ENCODE assay signal across 27 cellular contexts in genomic region chr13:92054389-92054788, GRCh38.
"Had no signal": no experiment of that assay in that cellular context is flagged by ENCODE, and none has a peak within 500 bp of the region (broad histone marks: within the 10 kb centered on the region; RNA-seq: fewer than 3 reads in every experiment).

No MANE protein-coding gene starts in this region.

- DNase-seq: activated CD4-positive, alpha-beta T cell treated with anti-CD3 and anti-CD28 coated beads for 36 hours; activated CD4-positive, alpha-beta T cell treated with anti-CD3 and anti-CD28 coated beads, Interleukin-2, amount 10 ng/mL, durations not matched to agents 7 days and 5 days; activated CD4-positive, alpha-beta T cell treated with anti-CD3 and anti-CD28 coated beads, Interleukin-2, amount 50 U/mL, for 48 hours; activated CD8-positive, alpha-beta T cell treated with anti-CD3 and anti-CD28 coated beads, Interleukin-2, amount 10 ng/mL, durations not matched to agents 7 days and 5 days; activated gamma-delta T cell; activated naive CD4-positive, alpha-beta T cell treated with Interleukin-2 at 50 U/mL for 16 hours; activated naive CD8-positive, alpha-beta T cell treated with anti-CD3 and anti-CD28 coated beads, Interleukin-2, amount 10 ng/mL, durations not matched to agents 7 days and 5 days; activated T-cell treated with anti-CD3 and anti-CD28 coated beads, Interleukin-2, amount 50 U/mL, for 24 hours; amygdala; caudate nucleus; MM.1S; MV-4-11; NCI-H1092; NCI-H1436 treated with DMSO at 0.1 percent for 48 hours; NCI-H1694 treated with DMSO at 0.1 percent for 48 hours; NCI-H2029; NCI-H345; NCI-H524 treated with DMSO at 0.1 percent for 48 hours; SHP77; SK-N-SH had no signal

- H3K36me3 ChIP-seq: ascending aorta, SJSA1 had no signal

- H3K9me2 ChIP-seq: SK-N-SH had no signal

- H3K4me1 ChIP-seq: ascending aorta, SJSA1 had no signal

- H3K4me2 ChIP-seq: SK-N-SH had no signal

- H3K27ac ChIP-seq: ascending aorta, SJSA1 had no signal

- ATAC-seq: activated CD4-positive, alpha-beta T cell treated with anti-CD3 and anti-CD28 coated beads for 36 hours; activated CD4-positive, CD25-positive, alpha-beta regulatory T cell treated with anti-CD3 and anti-CD28 coated beads, Interleukin-2, amount 50 U/mL, for 24 hours; activated CD8-positive, alpha-beta T cell treated with anti-CD3 and anti-CD28 coated beads, Interleukin-2, amount 10 ng/mL, durations not matched to agents 7 days and 5 days; Panc1; WTC11 had no signal

- H3K9ac ChIP-seq: SK-N-SH had no signal

- H3K9me3 ChIP-seq: ascending aorta, SJSA1, SK-N-SH had no signal

- H3K27me3 ChIP-seq: ascending aorta, SJSA1 had no signal

- H3K4me3 ChIP-seq: ascending aorta, SJSA1 had no signal

- FAIRE-seq: bronchial epithelial cell, TTC549 had no signal
